9 cellular contexts compared by ENCODE assay signal in the genomic region with DNA sequence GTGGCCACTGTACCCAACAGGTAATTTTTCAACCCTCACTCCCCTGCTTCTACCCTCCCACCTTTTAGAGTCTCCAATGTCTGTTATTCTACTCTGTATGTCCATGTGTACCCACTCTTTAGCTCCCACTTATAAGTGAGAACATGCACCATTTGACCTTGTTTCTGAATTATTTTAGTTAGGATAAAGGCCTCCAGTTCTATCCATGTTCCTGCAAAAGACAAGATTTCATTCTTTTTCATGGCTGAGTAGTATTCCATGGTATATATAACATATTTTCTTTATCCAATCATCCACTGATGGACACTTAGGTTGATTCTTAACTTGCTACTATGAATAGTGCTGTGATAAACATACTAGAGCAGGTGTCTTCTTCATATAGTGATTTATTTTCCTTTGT.
"Had no signal": no experiment of that assay in that cellular context is flagged by ENCODE, and none has a peak within 500 bp of the region (broad histone marks: within the 10 kb centered on the region; RNA-seq: fewer than 3 reads in every experiment).

No MANE protein-coding gene starts in this region.

- ATAC-seq: HCT116 had no signal

- H3K4me3 ChIP-seq: GM23248, HAP-1 had no signal

- H3K9me3 ChIP-seq: HAP-1 had no signal

- DNase-seq: GM23248, GOT3, H7, IMR-90, KBM-7 had no signal

- H2AFZ ChIP-seq: GM23248 had no signal

- H3K9ac ChIP-seq: GM23248, KMS-11 had no signal

- H3K4me1 ChIP-seq: HAP-1 had no signal

- H3K27ac ChIP-seq: GM23248, HL-60, KMS-11 had no signal

- H3K4me2 ChIP-seq: KMS-11 had no signal
